In the genomic region with DNA sequence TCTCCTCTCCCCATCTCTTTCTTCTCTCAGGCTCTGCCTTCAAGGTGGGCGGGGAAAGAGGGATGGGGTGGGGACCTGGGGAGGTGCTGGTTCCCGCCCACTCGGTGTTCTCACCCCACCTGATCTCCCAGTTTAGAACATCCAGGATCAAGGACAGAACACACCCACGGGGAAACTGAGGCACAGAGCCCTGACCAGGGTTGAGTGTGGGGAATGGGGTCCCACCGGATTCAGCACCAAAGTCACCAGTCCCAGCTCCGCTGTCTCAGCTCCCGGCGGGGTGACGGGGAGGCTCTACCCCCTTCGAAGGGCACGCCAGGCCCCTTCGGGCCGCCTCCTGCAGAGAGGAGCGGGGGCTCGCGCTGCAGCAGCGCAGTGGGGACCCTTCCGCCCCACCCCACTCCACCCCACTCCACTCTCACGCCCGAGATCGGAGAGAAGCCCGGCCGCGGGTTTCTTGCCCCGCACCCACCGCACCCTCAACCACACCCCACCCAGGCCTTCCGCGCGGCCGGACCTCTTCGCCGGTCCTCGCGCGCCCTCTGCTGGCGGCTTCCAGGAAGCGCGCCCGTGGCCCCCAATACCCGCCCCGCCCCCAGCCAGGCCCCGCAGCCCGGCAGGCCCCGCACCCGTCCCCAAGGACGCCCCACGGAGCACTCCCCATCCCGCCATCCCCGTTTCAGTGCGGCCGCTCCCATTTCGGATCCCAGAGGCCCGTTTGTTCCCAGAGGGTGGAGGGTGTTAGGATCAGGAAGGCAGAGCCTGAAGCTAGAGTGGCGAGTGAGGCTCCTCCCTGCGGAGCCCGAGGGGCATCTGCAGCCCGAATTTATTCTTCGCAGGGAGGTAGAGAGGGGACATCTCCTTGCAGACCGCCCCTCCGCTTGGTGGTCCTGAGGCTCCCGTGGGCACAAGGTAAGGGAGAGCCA, we compare ENCODE assay signal across 1 cellular context.
A peak's percentile ranks its signal among the peaks of the same experiment; 100 is the strongest.
TF ChIP-seq lines count a peak whose summit lies in the region.

No MANE protein-coding gene starts in this region.

TF ChIP-seq in H1, 55 proteins besides CTCF, POLR2A, EP300 and RAD21 (continued from another document):
- no peak; the same call in 1 of the 2 replicates for TF ChIP-seq KDM1A (IDR thresholded peaks at IDR 0.05; ENCODE audit: borderline replicate concordance, low read length)
- TF ChIP-seq GABPA (IDR thresholded peaks at IDR 0.05; ENCODE audit: borderline replicate concordance, insufficient read depth, low read length): no peak
- TF ChIP-seq SIX5 (IDR thresholded peaks at IDR 0.05; ENCODE audit: low read depth, low read length): no peak
- TF ChIP-seq, protein P1, sequence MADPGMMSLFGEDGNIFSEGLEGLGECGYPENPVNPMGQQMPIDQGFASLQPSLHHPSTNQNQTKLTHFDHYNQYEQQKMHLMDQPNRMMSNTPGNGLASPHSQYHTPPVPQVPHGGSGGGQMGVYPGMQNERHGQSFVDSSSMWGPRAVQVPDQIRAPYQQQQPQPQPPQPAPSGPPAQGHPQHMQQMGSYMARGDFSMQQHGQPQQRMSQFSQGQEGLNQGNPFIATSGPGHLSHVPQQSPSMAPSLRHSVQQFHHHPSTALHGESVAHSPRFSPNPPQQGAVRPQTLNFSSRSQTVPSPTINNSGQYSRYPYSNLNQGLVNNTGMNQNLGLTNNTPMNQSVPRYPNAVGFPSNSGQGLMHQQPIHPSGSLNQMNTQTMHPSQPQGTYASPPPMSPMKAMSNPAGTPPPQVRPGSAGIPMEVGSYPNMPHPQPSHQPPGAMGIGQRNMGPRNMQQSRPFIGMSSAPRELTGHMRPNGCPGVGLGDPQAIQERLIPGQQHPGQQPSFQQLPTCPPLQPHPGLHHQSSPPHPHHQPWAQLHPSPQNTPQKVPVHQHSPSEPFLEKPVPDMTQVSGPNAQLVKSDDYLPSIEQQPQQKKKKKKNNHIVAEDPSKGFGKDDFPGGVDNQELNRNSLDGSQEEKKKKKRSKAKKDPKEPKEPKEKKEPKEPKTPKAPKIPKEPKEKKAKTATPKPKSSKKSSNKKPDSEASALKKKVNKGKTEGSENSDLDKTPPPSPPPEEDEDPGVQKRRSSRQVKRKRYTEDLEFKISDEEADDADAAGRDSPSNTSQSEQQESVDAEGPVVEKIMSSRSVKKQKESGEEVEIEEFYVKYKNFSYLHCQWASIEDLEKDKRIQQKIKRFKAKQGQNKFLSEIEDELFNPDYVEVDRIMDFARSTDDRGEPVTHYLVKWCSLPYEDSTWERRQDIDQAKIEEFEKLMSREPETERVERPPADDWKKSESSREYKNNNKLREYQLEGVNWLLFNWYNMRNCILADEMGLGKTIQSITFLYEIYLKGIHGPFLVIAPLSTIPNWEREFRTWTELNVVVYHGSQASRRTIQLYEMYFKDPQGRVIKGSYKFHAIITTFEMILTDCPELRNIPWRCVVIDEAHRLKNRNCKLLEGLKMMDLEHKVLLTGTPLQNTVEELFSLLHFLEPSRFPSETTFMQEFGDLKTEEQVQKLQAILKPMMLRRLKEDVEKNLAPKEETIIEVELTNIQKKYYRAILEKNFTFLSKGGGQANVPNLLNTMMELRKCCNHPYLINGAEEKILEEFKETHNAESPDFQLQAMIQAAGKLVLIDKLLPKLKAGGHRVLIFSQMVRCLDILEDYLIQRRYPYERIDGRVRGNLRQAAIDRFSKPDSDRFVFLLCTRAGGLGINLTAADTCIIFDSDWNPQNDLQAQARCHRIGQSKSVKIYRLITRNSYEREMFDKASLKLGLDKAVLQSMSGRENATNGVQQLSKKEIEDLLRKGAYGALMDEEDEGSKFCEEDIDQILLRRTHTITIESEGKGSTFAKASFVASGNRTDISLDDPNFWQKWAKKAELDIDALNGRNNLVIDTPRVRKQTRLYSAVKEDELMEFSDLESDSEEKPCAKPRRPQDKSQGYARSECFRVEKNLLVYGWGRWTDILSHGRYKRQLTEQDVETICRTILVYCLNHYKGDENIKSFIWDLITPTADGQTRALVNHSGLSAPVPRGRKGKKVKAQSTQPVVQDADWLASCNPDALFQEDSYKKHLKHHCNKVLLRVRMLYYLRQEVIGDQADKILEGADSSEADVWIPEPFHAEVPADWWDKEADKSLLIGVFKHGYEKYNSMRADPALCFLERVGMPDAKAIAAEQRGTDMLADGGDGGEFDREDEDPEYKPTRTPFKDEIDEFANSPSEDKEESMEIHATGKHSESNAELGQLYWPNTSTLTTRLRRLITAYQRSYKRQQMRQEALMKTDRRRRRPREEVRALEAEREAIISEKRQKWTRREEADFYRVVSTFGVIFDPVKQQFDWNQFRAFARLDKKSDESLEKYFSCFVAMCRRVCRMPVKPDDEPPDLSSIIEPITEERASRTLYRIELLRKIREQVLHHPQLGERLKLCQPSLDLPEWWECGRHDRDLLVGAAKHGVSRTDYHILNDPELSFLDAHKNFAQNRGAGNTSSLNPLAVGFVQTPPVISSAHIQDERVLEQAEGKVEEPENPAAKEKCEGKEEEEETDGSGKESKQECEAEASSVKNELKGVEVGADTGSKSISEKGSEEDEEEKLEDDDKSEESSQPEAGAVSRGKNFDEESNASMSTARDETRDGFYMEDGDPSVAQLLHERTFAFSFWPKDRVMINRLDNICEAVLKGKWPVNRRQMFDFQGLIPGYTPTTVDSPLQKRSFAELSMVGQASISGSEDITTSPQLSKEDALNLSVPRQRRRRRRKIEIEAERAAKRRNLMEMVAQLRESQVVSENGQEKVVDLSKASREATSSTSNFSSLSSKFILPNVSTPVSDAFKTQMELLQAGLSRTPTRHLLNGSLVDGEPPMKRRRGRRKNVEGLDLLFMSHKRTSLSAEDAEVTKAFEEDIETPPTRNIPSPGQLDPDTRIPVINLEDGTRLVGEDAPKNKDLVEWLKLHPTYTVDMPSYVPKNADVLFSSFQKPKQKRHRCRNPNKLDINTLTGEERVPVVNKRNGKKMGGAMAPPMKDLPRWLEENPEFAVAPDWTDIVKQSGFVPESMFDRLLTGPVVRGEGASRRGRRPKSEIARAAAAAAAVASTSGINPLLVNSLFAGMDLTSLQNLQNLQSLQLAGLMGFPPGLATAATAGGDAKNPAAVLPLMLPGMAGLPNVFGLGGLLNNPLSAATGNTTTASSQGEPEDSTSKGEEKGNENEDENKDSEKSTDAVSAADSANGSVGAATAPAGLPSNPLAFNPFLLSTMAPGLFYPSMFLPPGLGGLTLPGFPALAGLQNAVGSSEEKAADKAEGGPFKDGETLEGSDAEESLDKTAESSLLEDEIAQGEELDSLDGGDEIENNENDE (IDR thresholded peaks at IDR 0.05; ENCODE audit: insufficient replicate concordance, low read length): no peak
- no peak for TF ChIP-seq CTBP2 (IDR thresholded peaks at IDR 0.05; ENCODE audit: borderline replicate concordance, insufficient read depth, insufficient read length, low read length)
- TF ChIP-seq, protein P2, sequence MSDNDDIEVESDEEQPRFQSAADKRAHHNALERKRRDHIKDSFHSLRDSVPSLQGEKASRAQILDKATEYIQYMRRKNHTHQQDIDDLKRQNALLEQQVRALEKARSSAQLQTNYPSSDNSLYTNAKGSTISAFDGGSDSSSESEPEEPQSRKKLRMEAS (IDR thresholded peaks at IDR 0.05): peak; percentile 36; the same call in 1 of the 2 replicates
- TF ChIP-seq TAF7 (optimal IDR thresholded peaks at IDR 0.05; ENCODE audit: borderline replicate concordance, low read depth, low read length): no peak
- no peak for TF ChIP-seq NRF1 (IDR thresholded peaks at IDR 0.05; ENCODE audit: low read depth, low read length)
- TF ChIP-seq EZH2 (IDR thresholded peaks at IDR 0.05; ENCODE audit: low read depth, low read length, severe bottlenecking): no peak
- no peak for TF ChIP-seq TCF12 (IDR thresholded peaks at IDR 0.05; ENCODE audit: low read depth, low read length)
- no peak for TF ChIP-seq CHD2 (IDR thresholded peaks at IDR 0.05; ENCODE audit: low read length)
- TF ChIP-seq GTF2F1 (IDR thresholded peaks at IDR 0.05; ENCODE audit: borderline replicate concordance, low read depth, low read length): no peak
- no peak; the same call in 1 of the 2 replicates for TF ChIP-seq SUZ12 (IDR thresholded peaks at IDR 0.05; ENCODE audit: low read length)
- TF ChIP-seq TBP (IDR thresholded peaks at IDR 0.05; ENCODE audit: low read depth, low read length): no peak
- TF ChIP-seq, protein P3, sequence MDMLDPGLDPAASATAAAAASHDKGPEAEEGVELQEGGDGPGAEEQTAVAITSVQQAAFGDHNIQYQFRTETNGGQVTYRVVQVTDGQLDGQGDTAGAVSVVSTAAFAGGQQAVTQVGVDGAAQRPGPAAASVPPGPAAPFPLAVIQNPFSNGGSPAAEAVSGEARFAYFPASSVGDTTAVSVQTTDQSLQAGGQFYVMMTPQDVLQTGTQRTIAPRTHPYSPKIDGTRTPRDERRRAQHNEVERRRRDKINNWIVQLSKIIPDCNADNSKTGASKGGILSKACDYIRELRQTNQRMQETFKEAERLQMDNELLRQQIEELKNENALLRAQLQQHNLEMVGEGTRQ (IDR thresholded peaks at IDR 0.05; ENCODE audit: low read length): no peak
- no peak for TF ChIP-seq YY1 (IDR thresholded peaks at IDR 0.05; ENCODE audit: low read depth, low read length)
- no peak for TF ChIP-seq KDM5A (IDR thresholded peaks at IDR 0.05; ENCODE audit: low read length)
- peak; percentile 94 for TF ChIP-seq KDM4A (IDR thresholded peaks at IDR 0.05; ENCODE audit: low read depth, low read length, severe bottlenecking)
- TF ChIP-seq CEBPB (IDR thresholded peaks at IDR 0.05; ENCODE audit: low read depth, low read length): no peak
- no peak for TF ChIP-seq PHF8 (conservative IDR thresholded peaks at IDR 0.05; ENCODE audit: low read depth, low read length)
- TF ChIP-seq JUND (IDR thresholded peaks at IDR 0.05; ENCODE audit: low read length): no peak
- no peak for TF ChIP-seq TAF1 (IDR thresholded peaks at IDR 0.05; ENCODE audit: low read depth, low read length)
